Comparison of ENCODE assay signal across 21 cellular contexts in the genomic region with DNA sequence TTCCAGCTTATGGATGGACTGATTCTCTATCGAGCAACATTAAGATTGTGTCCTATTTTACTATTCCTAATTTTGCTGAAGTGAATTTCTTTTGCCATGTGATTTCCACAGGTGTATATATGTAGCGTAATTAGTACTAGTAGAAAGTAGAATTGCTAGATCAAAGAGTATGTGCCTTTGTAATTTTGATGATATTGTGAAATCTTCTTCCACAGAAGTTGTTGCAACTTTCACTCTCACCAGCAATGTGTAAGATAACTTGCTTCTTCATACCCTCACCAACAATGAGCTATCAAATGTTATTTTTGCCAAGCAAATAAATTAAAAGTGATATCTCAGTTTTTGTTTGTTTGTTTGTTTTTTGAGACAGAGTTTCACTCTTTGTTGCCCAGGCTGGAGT.
"Had no signal": no experiment of that assay in that cellular context is flagged by ENCODE, and none has a peak within 500 bp of the region (broad histone marks: within the 10 kb centered on the region; RNA-seq: fewer than 3 reads in every experiment).

No MANE protein-coding gene starts in this region.

- H3K27ac ChIP-seq: SJCRH30 had no signal

- H3K4me3 ChIP-seq: MG63, SJCRH30 had no signal

- FAIRE-seq: RCC 7860 had no signal

- H3K27me3 ChIP-seq: MG63, SJCRH30 had no signal

- DNase-seq: Karpas-422, KG1, MG63, NCI-H1092 treated with DMSO at 0.1 percent for 48 hours, NCI-H1436, NCI-H187, NCI-H2029, NCI-H2081 treated with DMSO at 0.1 percent for 48 hours, NCI-H2171, NCI-H226, NCI-H446, NCI-H510A, NCI-H69, NCI-H774, Right ventricle myocardium superior, RPMI8226, SJCRH30, T-helper 1 cell, T-helper 17 cell had no signal

- ATAC-seq: SK-N-SH treated with all-trans-retinoic acid at 6 μM for 48 hours, T-helper 17 cell had no signal

- H3K36me3 ChIP-seq: MG63, SJCRH30 had no signal

- H3K9me3 ChIP-seq: MG63, SJCRH30 had no signal
